8 cellular contexts compared by ENCODE assay signal in genomic region chr5:170070556-170071412, GRCh38. TPM values are rescaled to one million over a fixed set of nuclear protein-coding genes. Genes with fewer than 3 reads are reported as not detected.
DNase-seq lines count a peak whose midpoint lies in the region; ATAC-seq and TF ChIP-seq lines count a peak whose summit lies in the region.

No MANE protein-coding gene starts in this region.

- no peak overlapping the region for H3K4me3 ChIP-seq in A673 (ENCODE audit: low read depth, low read length, poor library complexity, severe bottlenecking)
- H3K4me3 ChIP-seq in WERI-Rb-1 (ENCODE audit: low read depth, low read length): no peak overlapping the region
- H3K4me3 ChIP-seq in right atrium auricular region: no peak overlapping the region

- H3K9me3 ChIP-seq in A673 (ENCODE audit: low read depth, low read length, poor library complexity, severe bottlenecking): no peaks in the 10 kb centered on the region
- H3K9me3 ChIP-seq in WERI-Rb-1 (ENCODE audit: severe bottlenecking): no peaks in the 10 kb centered on the region
- H3K9me3 ChIP-seq in right atrium auricular region: no peaks in the 10 kb centered on the region

- TF ChIP-seq CTCF in A673 (conservative IDR thresholded peaks at IDR 0.05; ENCODE audit: low read depth, low read length) (peak; percentile 65), GM13976 (IDR thresholded peaks at IDR 0.05; ENCODE audit: borderline replicate concordance, control extremely low read depth, extremely low read depth, insufficient read depth, missing control alignments) (peak; percentile 31), WERI-Rb-1 (IDR thresholded peaks at IDR 0.05; ENCODE audit: low read depth, low read length) (peak; percentile 84), right atrium auricular region (IDR thresholded peaks at IDR 0.05) (peak; percentile 50 to 76)

- peaks cover 19% of the 10 kb centered on the region for H3K4me1 ChIP-seq in A673 (ENCODE audit: insufficient read depth, low read length, poor library complexity, severe bottlenecking)
- no peaks in the 10 kb centered on the region for H3K4me1 ChIP-seq in right atrium auricular region

- intact Hi-C loops in A673 (cut with micrococcal nuclease; ENCODE audit: unreplicated experiment): no loop called here

- H3K27me3 ChIP-seq in A673 (replicated peaks; ENCODE audit: insufficient read depth, low read depth, low read length, poor library complexity) (no peaks in the 10 kb centered on the region), WERI-Rb-1 (ENCODE audit: insufficient read depth, low read depth, severe bottlenecking) (peaks cover 59% of the 10 kb centered on the region), right atrium auricular region (no peaks in the 10 kb centered on the region)

- H3K27ac ChIP-seq in A673 (ENCODE audit: low read depth, low read length, poor library complexity, severe bottlenecking): no peak overlapping the region
- no peak overlapping the region for H3K27ac ChIP-seq in WERI-Rb-1
- H3K27ac ChIP-seq in right atrium auricular region: no peak overlapping the region

- CTCF ChIA-PET in A673 (lab: Charles Lee): interaction anchor here (0.6 to 1.0 kb wide), 2 partner anchors 10 to 115 kb away, joined by 4 to 5 read pairs; no protein-coding TSS in a partner anchor

- ATAC-seq in HG02798 (IDR thresholded peaks at IDR 0.05; ENCODE audit: poor library complexity, unreplicated experiment): no peak

- BruUV-seq in A673 (replicated peaks; lab: Mats Ljungman, UMichigan): no TSS peak

- DNase-seq in A673 (ENCODE audit: low spot score) (peak; percentile 37), GM13976 (ENCODE audit: low spot score) (no peak), WERI-Rb-1 (peak; percentile 43), right atrium auricular region (ENCODE audit: low spot score) (no peak), GOT3 (lab: John Stamatoyannopoulos, UW) (no peak)
- peak; percentile 1 for DNase-seq in stimulated activated CD4-positive, alpha-beta T cell treated with anti-CD3 and anti-CD28 coated beads, Interleukin-2, amount 100 ng/mL, for 4 hours (ENCODE audit: low read depth)
- no peak for DNase-seq in effector CD8-positive, alpha-beta T cell (lab: John Stamatoyannopoulos, UW)

- POLR2A ChIA-PET in A673 (lab: Charles Lee; ENCODE audit: low non-redundant PET): no interaction called here

- H3K36me3 ChIP-seq in A673 (ENCODE audit: insufficient read depth, low read length, poor library complexity, severe bottlenecking) (no peaks in the 10 kb centered on the region), WERI-Rb-1 (no peaks in the 10 kb centered on the region), right atrium auricular region (no peaks in the 10 kb centered on the region)

- in situ Hi-C loops in GM13976 (cut with MboI; ENCODE audit: low sequenced_read_pairs, unreplicated experiment): no loop called here

RNA-seq across cellular contexts. Expression of gene FOXI1, which starts 34.9 kb away (rescaled TPM):
- not detected in 2 replicates for total RNA-seq in A673 (2021)
- total RNA-seq in right atrium auricular region: not detected

Comparison
In these comparisons a context has a peak if more than half of its experiments do, and no peak if none do; other contexts are left out.
1. DNase-seq: peak in A673 (single experiment), WERI-Rb-1 (single experiment) and stimulated activated CD4-positive, alpha-beta T cell treated with anti-CD3 and anti-CD28 coated beads, Interleukin-2, amount 100 ng/mL, for 4 hours (single experiment); none in GM13976 (single experiment), right atrium auricular region (single experiment), GOT3 (single experiment) and effector CD8-positive, alpha-beta T cell (single experiment).
2. CTCF ChIP-seq: peak in every context shown above with its lines; median percentile 84 in WERI-Rb-1; 65 in A673; 63 in right atrium auricular region; 31 in GM13976.